15 cellular contexts compared by ENCODE assay signal in the genomic region with DNA sequence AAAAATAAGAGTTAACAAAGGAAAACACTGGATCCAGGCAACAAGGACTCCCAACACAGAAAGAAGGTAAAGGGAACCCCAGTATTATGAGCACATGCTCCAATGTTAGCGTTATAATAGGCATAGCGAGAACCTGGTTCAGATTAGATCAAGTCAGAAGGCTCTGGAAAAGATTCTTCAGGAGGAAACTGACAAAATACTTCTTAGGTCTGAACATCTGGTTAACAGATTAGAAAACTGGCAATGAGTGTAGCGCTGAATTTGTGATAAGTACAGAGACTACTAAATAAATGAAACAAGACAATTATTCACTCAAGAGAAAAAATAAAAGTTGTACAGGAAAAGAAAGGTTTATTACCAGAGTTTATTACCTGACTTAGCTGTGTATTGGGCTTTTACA.
DNase-seq lines count a peak whose midpoint lies in the region; ATAC-seq and TF ChIP-seq lines count a peak whose summit lies in the region.
"Had no signal": no experiment of that assay in that cellular context is flagged by ENCODE, and none has a peak within 500 bp of the region (broad histone marks: within the 10 kb centered on the region; RNA-seq: fewer than 3 reads in every experiment).

No MANE protein-coding gene starts in this region.

- H3K4me3 ChIP-seq in HFF-Myc (replicated peaks; ENCODE audit: low read depth, low read length): no peak overlapping the region
- H3K4me3 ChIP-seq in fibroblast of mammary gland (ENCODE audit: control insufficient read depth, low read depth, low read length): no peak overlapping the region
- no peak overlapping the region for H3K4me3 ChIP-seq in foreskin fibroblast (ENCODE audit: low read depth in 1 of 2, low read length in 2 of 2)
- H3K4me3 ChIP-seq: BLaER1, GM23338 had no signal

- DNase-seq in AG20443 (ENCODE audit: low spot score): peak; percentile 8
- peak; percentile 11 for DNase-seq in HFF-Myc (ENCODE audit: extremely low read depth, low read depth)
- peak; percentile 41 for DNase-seq in fibroblast of mammary gland (ENCODE audit: low read depth)
- DNase-seq in foreskin fibroblast: peak; percentile 14 to 54
- no peak for DNase-seq in occipital lobe (lab: John Stamatoyannopoulos, UW)
- DNase-seq in epidermal melanocyte (ENCODE audit: insufficient read length, low spot score): no peak
- DNase-seq in foreskin melanocyte: no peak
- DNase-seq: CD4-positive, alpha-beta memory T cell; DMS153; DMS79 treated with DMSO at 0.1 percent for 48 hours; HCEC 1CT; HFFc6 had no signal

- ATAC-seq in HG03025 (IDR thresholded peaks at IDR 0.05; ENCODE audit: low FRiP score, unreplicated experiment): no peak
- ATAC-seq: GM23338 had no signal

- TF ChIP-seq CTCF in HFF-Myc (IDR thresholded peaks at IDR 0.05; ENCODE audit: low read depth, low read length, missing control alignments): no peak
- TF ChIP-seq CTCF in fibroblast of mammary gland (conservative IDR thresholded peaks at IDR 0.05; ENCODE audit: control insufficient read depth, insufficient read depth, low read depth, low read length): no peak
- TF ChIP-seq CTCF in foreskin fibroblast (IDR thresholded peaks at IDR 0.05; ENCODE audit: low read depth, low read length): no peak

Comparison
In these comparisons a context has a peak if more than half of its experiments do, and no peak if none do; other contexts are left out.
1. DNase-seq: peak in AG20443 (single experiment), HFF-Myc (single experiment), fibroblast of mammary gland (single experiment) and foreskin fibroblast (2 of 2); none in occipital lobe (single experiment), epidermal melanocyte (single experiment) and foreskin melanocyte (single experiment).